Comparison of ENCODE assay signal across 22 cellular contexts in genomic region chr20:4134355-4134834, GRCh38. TPM values are rescaled to one million over a fixed set of nuclear protein-coding genes. Genes with fewer than 3 reads are reported as not detected.
DNase-seq lines count a peak whose midpoint lies in the region; ATAC-seq, FAIRE-seq and TF ChIP-seq lines count a peak whose summit lies in the region.
"Had no signal": no experiment of that assay in that cellular context is flagged by ENCODE, and none has a peak within 500 bp of the region (broad histone marks: within the 10 kb centered on the region; RNA-seq: fewer than 3 reads in every experiment).

No MANE protein-coding gene starts in this region.

- peak overlapping the region; percentile 43 for H2BK120ac ChIP-seq in mesenchymal stem cell (ENCODE audit: low read depth, low read length)

- DNase-seq in A549 (ENCODE audit: low read depth in 1 of 2, low spot score in 1 of 2) (peak in 1 of 2 experiments; percentile 90), PC-9 (no peak), mesenchymal stem cell (peak; percentile 30), activated gamma-delta T cell (lab: John Stamatoyannopoulos, UW) (no peak), NCI-H1417 treated with DMSO at 0.1 percent for 48 hours (lab: John Stamatoyannopoulos, UW) (no peak), KG1 (lab: John Stamatoyannopoulos, UW) (no peak)
- DNase-seq: amniotic stem cell; BE2C; central memory CD4-positive, alpha-beta T cell; effector CD4-positive, alpha-beta T cell; esophagus squamous epithelium; glutamatergic neuron; left ventricle myocardium superior; MG63; NCI-H1694; NCI-H82; stimulated activated CD4-positive, alpha-beta T cell treated with anti-CD3 and anti-CD28 coated beads, Interleukin-4, amount 100 ng/mL, for 24 hours; testis had no signal

- no peaks in the 10 kb centered on the region for H3K9me2 ChIP-seq in PC-9 (ENCODE audit: insufficient read depth)

- no peak overlapping the region for H3K9ac ChIP-seq in BLaER1 treated with 17β-estradiol and CSF1 and Interleukin-3, amounts not matched to agents 10 nM and 100 nM
- H3K9ac ChIP-seq in mesenchymal stem cell (ENCODE audit: low read length): no peak overlapping the region

- TF ChIP-seq CTCF in A549 (IDR thresholded peaks at IDR 0.05): no peak
- TF ChIP-seq CTCF in PC-9 (conservative IDR thresholded peaks at IDR 0.05): no peak

- H2BK5ac ChIP-seq in mesenchymal stem cell (ENCODE audit: low read depth, low read length, poor library complexity, severe bottlenecking): peak overlapping the region; percentile 31

- H2BK15ac ChIP-seq in mesenchymal stem cell (ENCODE audit: low read depth, poor library complexity, severe bottlenecking): peak overlapping the region; percentile 83

- peak overlapping the region; percentile 93 to 96 for H2BK12ac ChIP-seq in mesenchymal stem cell (ENCODE audit: low read length in 2 of 2)

- BruUV-seq in PC-9 (replicated peaks; lab: Mats Ljungman, UMichigan): no TSS peak

- H2AK5ac ChIP-seq in mesenchymal stem cell (ENCODE audit: low read length, severe bottlenecking): peak overlapping the region; percentile 58

- no peak overlapping the region for H3K14ac ChIP-seq in mesenchymal stem cell (ENCODE audit: low read length in 2 of 2)

- no peaks in the 10 kb centered on the region for H3K79me2 ChIP-seq in PC-9 (ENCODE audit: low read depth)

- H3K4me2 ChIP-seq in A549 (peak overlapping the region; percentile 77), PC-9 (peak overlapping the region; percentile 49; the same call in 1 of the 2 replicates), mesenchymal stem cell (ENCODE audit: low read length, poor library complexity, severe bottlenecking) (no peak overlapping the region)
- peak overlapping the region in 6 of 11 experiments; percentile 76 to 91 (median 82); a peak in 11 of 22 replicates for H3K4me2 ChIP-seq in BLaER1 treated with 17β-estradiol and CSF1 and Interleukin-3, amounts not matched to agents 10 nM and 100 nM

- TF ChIP-seq EP300 in A549 (IDR thresholded peaks at IDR 0.05): no peak

- no peak for TF ChIP-seq POLR2A in A549 (IDR thresholded peaks at IDR 0.05; ENCODE audit: low read length)

- intact Hi-C loops in PC-9 (cut with micrococcal nuclease; ENCODE audit: unreplicated experiment): no loop called here

- peak overlapping the region; percentile 92 to 95 for H3K4ac ChIP-seq in mesenchymal stem cell (ENCODE audit: low read depth in 1 of 2, low read length in 2 of 2)

- no peaks in the 10 kb centered on the region for H3K79me1 ChIP-seq in mesenchymal stem cell (replicated peaks; ENCODE audit: low read length, poor library complexity, severe bottlenecking)

- H3K4me3 ChIP-seq in A549 (peak overlapping the region; percentile 17; the same call in 2 of the 3 replicates), PC-9 (no peak overlapping the region), mesenchymal stem cell (ENCODE audit: insufficient read depth in 1 of 2, low read depth in 1 of 2, low read length in 2 of 2) (no peak overlapping the region)
- no peak overlapping the region for H3K4me3 ChIP-seq in BLaER1 treated with 17β-estradiol and CSF1 and Interleukin-3, amounts not matched to agents 10 nM and 100 nM
- H3K4me3 ChIP-seq: esophagus squamous epithelium, MG63, skin epidermis, testis had no signal

- H4K91ac ChIP-seq in mesenchymal stem cell (ENCODE audit: low read length): peak overlapping the region; percentile 87

- POLR2A ChIA-PET in A549 (lab: Yijun Ruan, JAX) (interaction anchor here (1.4 to 3.2 kb wide), 3 partner anchors 15 to 27 kb away, joined by 3 to 48 read pairs (median 13); no protein-coding TSS in a partner anchor), PC-9 (lab: Charles Lee; ENCODE audit: unreplicated experiment) (interaction anchor here (0.6 kb wide), 1 partner anchor 11 kb away, joined by 5 read pairs; no protein-coding TSS in a partner anchor)

- no peak for FAIRE-seq in A549 (lab: Jason Lieb, UNC)
- FAIRE-seq: G401.6, RCC 7860 had no signal

- no peak overlapping the region for H3K23ac ChIP-seq in mesenchymal stem cell (ENCODE audit: low read length in 2 of 2)

- H2AFZ ChIP-seq in PC-9 (no peak overlapping the region), mesenchymal stem cell (ENCODE audit: low read depth, low read length) (peak overlapping the region; percentile 20)

- H3K4me1 ChIP-seq in A549: peaks cover 72% of the 10 kb centered on the region
- peaks cover 11 to 69% (median 49%) of the 10 kb centered on the region in 10 experiments; a peak in 19 of 20 replicates for H3K4me1 ChIP-seq in BLaER1 treated with 17β-estradiol and CSF1 and Interleukin-3, amounts not matched to agents 10 nM and 100 nM
- H3K4me1 ChIP-seq in PC-9 (replicated peaks; ENCODE audit: insufficient read depth): peaks cover 71% of the 10 kb centered on the region
- H3K4me1 ChIP-seq in mesenchymal stem cell (ENCODE audit: control insufficient read depth, insufficient read depth, low read depth, low read length): peaks cover 22% of the 10 kb centered on the region
- H3K4me1 ChIP-seq: BE2C, testis had no signal

- WGBS in A549 (ENCODE audit: missing lambda C conversion rate): 31% methylated on average over 14 of the region's 14 CpGs
- 83% methylated on average over 14 of the region's 14 CpGs for WGBS in mesenchymal stem cell

- H3F3A ChIP-seq in PC-9 (ENCODE audit: insufficient read depth, low read depth): peaks cover 36% of the 10 kb centered on the region

- H4K20me1 ChIP-seq in BLaER1 treated with 17β-estradiol and CSF1 and Interleukin-3, amounts not matched to agents 10 nM and 100 nM: no peaks in the 10 kb centered on the region
- H4K20me1 ChIP-seq in PC-9 (ENCODE audit: insufficient read depth): no peaks in the 10 kb centered on the region

- CTCF ChIA-PET in A549 (lab: Yijun Ruan, JAX): interaction anchor here (0.6 to 5.5 kb wide), 12 partner anchors 11 to 65 kb away, joined by 3 to 63 read pairs (median 6); no protein-coding TSS in a partner anchor
- CTCF ChIA-PET in PC-9 (lab: Charles Lee): interaction anchor here (0.6 to 1.0 kb wide), 2 partner anchors 9 to 356 kb away, joined by 4 read pairs; no protein-coding TSS in a partner anchor

- H3K27ac ChIP-seq in A549: peak overlapping the region; percentile 93
- H3K27ac ChIP-seq in BLaER1 treated with 17β-estradiol and CSF1 and Interleukin-3, amounts not matched to agents 10 nM and 100 nM: peak overlapping the region in 3 of 11 experiments; percentile 49 to 64 (median 55); a peak in 4 of 22 replicates
- H3K27ac ChIP-seq in PC-9: peak overlapping the region; percentile 75
- H3K27ac ChIP-seq in mesenchymal stem cell (ENCODE audit: low read length, poor library complexity, severe bottlenecking): peak overlapping the region; percentile 92
- H3K27ac ChIP-seq: esophagus squamous epithelium, testis had no signal

- H3K36me3 ChIP-seq in BLaER1 treated with 17β-estradiol and CSF1 and Interleukin-3, amounts not matched to agents 10 nM and 100 nM: no peaks in the 10 kb centered on the region
- no peaks in the 10 kb centered on the region for H3K36me3 ChIP-seq in PC-9 (ENCODE audit: low read depth)
- H3K36me3 ChIP-seq in mesenchymal stem cell (ENCODE audit: control insufficient read depth in 1 of 2, insufficient read depth in 2 of 2, low read depth in 1 of 2, low read length in 2 of 2): no peaks in the 10 kb centered on the region
- H3K36me3 ChIP-seq: BE2C, esophagus squamous epithelium, MG63 had no signal

- H3K9me3 ChIP-seq in A549: peaks cover 4% of the 10 kb centered on the region; the same call in 2 of the 3 replicates
- H3K9me3 ChIP-seq in BLaER1 treated with 17β-estradiol and CSF1 and Interleukin-3, amounts not matched to agents 10 nM and 100 nM (replicated peaks in 1 of 11): no peaks in the 10 kb centered on the region
- H3K9me3 ChIP-seq in PC-9 (ENCODE audit: insufficient read depth, low read depth): no peaks in the 10 kb centered on the region; the same call in 1 of the 2 replicates
- H3K9me3 ChIP-seq in mesenchymal stem cell (ENCODE audit: control insufficient read depth, low read length): no peaks in the 10 kb centered on the region
- H3K9me3 ChIP-seq: BE2C, esophagus squamous epithelium, MG63, testis had no signal

- TF ChIP-seq RAD21 in A549 (conservative IDR thresholded peaks at IDR 0.05 in 1 of 2, IDR thresholded peaks at IDR 0.05 in 1 of 2): no peak

- peak overlapping the region; percentile 89 to 92 for H3K18ac ChIP-seq in mesenchymal stem cell (ENCODE audit: low read depth in 1 of 2, low read length in 2 of 2)

- peak; percentile 3 to 13 for ATAC-seq in A549
- ATAC-seq: left ventricle myocardium superior had no signal

- H4K8ac ChIP-seq in mesenchymal stem cell (ENCODE audit: low read length): peak overlapping the region; percentile 87

- H3K27me3 ChIP-seq in BLaER1 treated with 17β-estradiol and CSF1 and Interleukin-3, amounts not matched to agents 10 nM and 100 nM: no peaks in the 10 kb centered on the region
- H3K27me3 ChIP-seq in PC-9 (ENCODE audit: insufficient read depth, low read depth) (no peaks in the 10 kb centered on the region), mesenchymal stem cell (ENCODE audit: control insufficient read depth in 1 of 2, insufficient read depth in 1 of 2, low read length in 2 of 2) (no peaks in the 10 kb centered on the region)
- H3K27me3 ChIP-seq: BE2C, MG63, testis had no signal

TF ChIP-seq in A549, 52 proteins besides CTCF, POLR2A, EP300 and RAD21 (continues in another document):
- TF ChIP-seq MYC (IDR thresholded peaks at IDR 0.05; ENCODE audit: borderline replicate concordance, low read length) (peak; percentile 68; the same call in 1 of the 2 replicates), FOSL2 (IDR thresholded peaks at IDR 0.05) (no peak), FOSL2 (CRISPR knock-in tag; IDR thresholded peaks at IDR 0.05) (no peak; the same call in 1 of the 2 replicates), EHF (CRISPR knock-in tag; IDR thresholded peaks at IDR 0.05) (no peak; the same call in 1 of the 2 replicates), FOSB (CRISPR knock-in tag; IDR thresholded peaks at IDR 0.05) (no peak), CBX8 (IDR thresholded peaks at IDR 0.05) (no peak), CHD4 (IDR thresholded peaks at IDR 0.05; ENCODE audit: borderline replicate concordance) (no peak)
- TF ChIP-seq, protein P1, sequence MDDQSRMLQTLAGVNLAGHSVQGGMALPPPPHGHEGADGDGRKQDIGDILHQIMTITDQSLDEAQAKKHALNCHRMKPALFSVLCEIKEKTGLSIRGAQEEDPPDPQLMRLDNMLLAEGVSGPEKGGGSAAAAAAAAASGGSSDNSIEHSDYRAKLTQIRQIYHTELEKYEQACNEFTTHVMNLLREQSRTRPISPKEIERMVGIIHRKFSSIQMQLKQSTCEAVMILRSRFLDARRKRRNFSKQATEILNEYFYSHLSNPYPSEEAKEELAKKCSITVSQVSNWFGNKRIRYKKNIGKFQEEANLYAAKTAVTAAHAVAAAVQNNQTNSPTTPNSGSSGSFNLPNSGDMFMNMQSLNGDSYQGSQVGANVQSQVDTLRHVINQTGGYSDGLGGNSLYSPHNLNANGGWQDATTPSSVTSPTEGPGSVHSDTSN (IDR thresholded peaks at IDR 0.05): no peak

RNA-seq across cellular contexts. Expression of gene SMOX, which starts 14.2 kb away (rescaled TPM):
- polyA plus RNA-seq in A549 (2011; rRNA removed): 67.4 and 111 TPM in 2 replicates
- polyA plus RNA-seq in A549 (2012; cell fraction: cytosol; rRNA removed): 143 and 175 TPM in 2 replicates
- polyA plus RNA-seq in A549 (2012; cell fraction: nucleus; rRNA removed): 251 and 331 TPM in 2 replicates
- 118 to 139 TPM (median 131 TPM) in 3 replicates for polyA plus RNA-seq in A549 (2017; fragmentation: RNase III; extraction: RNeasy Plus Mini Kit Qiagen cat#74134 plus additional on column Dnase treatment)
- polyA minus RNA-seq in A549 (2011; rRNA and poly(A)+ RNA removed): 35.4 and 69.5 TPM in 2 replicates
- total RNA-seq in PC-9 (2021): 32.3 and 34.5 TPM in 2 replicates
- polyA plus RNA-seq in mesenchymal stem cell (2013, experiment 1 of 2): 48.3 TPM
- polyA plus RNA-seq in mesenchymal stem cell (2013, experiment 2 of 2): 50.0 TPM
